In the genomic region with DNA sequence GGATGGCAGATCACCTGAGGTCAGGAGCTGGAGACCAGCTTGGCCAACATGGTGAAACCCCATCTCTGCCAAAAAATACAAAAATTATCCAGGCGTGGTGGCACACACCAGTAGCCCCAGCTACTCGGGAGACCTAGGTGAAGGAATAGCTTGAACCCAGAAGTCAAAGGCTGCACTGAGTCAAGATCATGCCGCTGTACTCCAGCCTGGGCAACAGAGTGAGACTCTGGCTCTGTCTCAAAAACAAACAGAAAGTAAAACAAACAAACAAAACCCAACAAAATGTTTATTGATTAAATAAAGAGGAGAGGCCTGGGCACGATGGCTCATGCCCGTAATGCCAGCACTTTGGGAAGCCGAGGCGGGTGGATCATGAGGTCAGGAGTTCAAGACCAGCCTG, we compare ENCODE assay signal across 20 cellular contexts.
"Had no signal": no experiment of that assay in that cellular context is flagged by ENCODE, and none has a peak within 500 bp of the region (broad histone marks: within the 10 kb centered on the region; RNA-seq: fewer than 3 reads in every experiment).

No MANE protein-coding gene starts in this region.

- H3K9me3 Mint-ChIP-seq: activated naive CD8-positive, alpha-beta T cell treated with anti-CD3 and anti-CD28 coated beads for 36 hours; central memory CD8-positive, alpha-beta T cell; natural killer cell treated with Interleukin-12 subunit alpha and Interleukin-12 subunit beta and Interleukin-15 and Interleukin-18, amount 100 ng/mL, for 72 hours had no signal

- H3K4me2 ChIP-seq: smooth muscle cell had no signal

- ATAC-seq: foreskin keratinocyte; natural killer cell treated with Interleukin-12 subunit alpha and Interleukin-12 subunit beta and Interleukin-15 and Interleukin-18, amount 100 ng/mL, for 72 hours; right cardiac atrium; stimulated activated naive CD8-positive, alpha-beta T cell treated with anti-CD3 and anti-CD28 coated beads, Interleukin-15, Interleukin-2, amounts not matched to agents 100 U/mL and 50 U/mL, for 24 hours; upper lobe of right lung had no signal

- H3K4me1 ChIP-seq: prostate gland had no signal

- H3K27ac Mint-ChIP-seq: activated naive CD8-positive, alpha-beta T cell treated with anti-CD3 and anti-CD28 coated beads for 36 hours; natural killer cell treated with Interleukin-12 subunit alpha and Interleukin-12 subunit beta and Interleukin-15 and Interleukin-18, amount 100 ng/mL, for 72 hours had no signal

- H3K4me3 ChIP-seq: prostate gland, smooth muscle cell, upper lobe of right lung had no signal

- H3K27me3 Mint-ChIP-seq: activated naive CD8-positive, alpha-beta T cell treated with anti-CD3 and anti-CD28 coated beads for 36 hours; central memory CD8-positive, alpha-beta T cell; natural killer cell treated with Interleukin-12 subunit alpha and Interleukin-12 subunit beta and Interleukin-15 and Interleukin-18, amount 100 ng/mL, for 72 hours had no signal

- H3K27me3 ChIP-seq: brain microvascular endothelial cell, foreskin keratinocyte, upper lobe of right lung had no signal

- H3K27ac ChIP-seq: brain microvascular endothelial cell, foreskin keratinocyte, prostate gland, upper lobe of right lung had no signal

- DNase-seq: activated CD4-positive, alpha-beta T cell treated with anti-CD3 and anti-CD28 coated beads, Interleukin-2, amount 50 U/mL, for 48 hours; activated naive CD8-positive, alpha-beta T cell treated with anti-CD3 and anti-CD28 coated beads for 36 hours; anterior cingulate cortex; brain microvascular endothelial cell; cortex of kidney; effector CD8-positive, alpha-beta T cell; foreskin keratinocyte; glutamatergic neuron; hypothalamus; kidney glomerular epithelial cell; mesendoderm; nucleus accumbens; right cardiac atrium; stimulated activated naive CD8-positive, alpha-beta T cell treated with anti-CD3 and anti-CD28 coated beads, Interleukin-15, Interleukin-2, amounts not matched to agents 100 U/mL and 50 U/mL, for 24 hours; T1000; upper lobe of right lung had no signal

- H3K4me3 Mint-ChIP-seq: activated naive CD8-positive, alpha-beta T cell treated with anti-CD3 and anti-CD28 coated beads for 36 hours; central memory CD8-positive, alpha-beta T cell; natural killer cell treated with Interleukin-12 subunit alpha and Interleukin-12 subunit beta and Interleukin-15 and Interleukin-18, amount 100 ng/mL, for 72 hours had no signal

- H3K9me3 ChIP-seq: prostate gland, upper lobe of right lung had no signal
